11 cellular contexts compared by ENCODE assay signal in genomic region chr1:116345830-116346229, GRCh38. TPM values are rescaled to one million over a fixed set of nuclear protein-coding genes. Genes with fewer than 3 reads are reported as not detected.
DNase-seq lines count a peak whose midpoint lies in the region; ATAC-seq and TF ChIP-seq lines count a peak whose summit lies in the region.
"Had no signal": no experiment of that assay in that cellular context is flagged by ENCODE, and none has a peak within 500 bp of the region (broad histone marks: within the 10 kb centered on the region; RNA-seq: fewer than 3 reads in every experiment).

No MANE protein-coding gene starts in this region.

- H3K27me3 ChIP-seq in neural cell (ENCODE audit: insufficient read depth, low read depth, low read length) (no peaks in the 10 kb centered on the region), upper lobe of left lung (no peaks in the 10 kb centered on the region)
- H3K27me3 ChIP-seq: BLaER1 had no signal

- no peaks in the 10 kb centered on the region for H4K20me1 ChIP-seq in neural cell (ENCODE audit: insufficient read depth)
- H4K20me1 ChIP-seq: BLaER1 had no signal

- intact Hi-C loops in activated T-helper 1 cell treated with anti-CD3 and anti-CD28 coated beads, Interleukin-12 subunit alpha, Interleukin-12 subunit beta, Interleukin-2, Interleukin-4 antibody, amounts not matched to agents 30 ng/mL and 10 ng/mL and 1 ng/mL, durations not matched to agents 14 hours and 24 hours and 36 hours (cut with micrococcal nuclease), result no loop called here

- peaks cover 5% of the 10 kb centered on the region for H3K27me3 Mint-ChIP-seq in activated T-helper 1 cell treated with anti-CD3 and anti-CD28 coated beads, Interleukin-12 subunit alpha, Interleukin-12 subunit beta, Interleukin-2, Interleukin-4 antibody, amounts not matched to agents 30 ng/mL and 10 ng/mL and 1 ng/mL, durations not matched to agents 14 hours and 24 hours and 36 hours (ENCODE audit: insufficient read depth)
- no peaks in the 10 kb centered on the region for H3K27me3 Mint-ChIP-seq in activated T-cell treated with anti-CD3 and anti-CD28 coated beads, Interleukin-2, amount 50 U/mL, for 72 hours (ENCODE audit: low read depth)
- H3K27me3 Mint-ChIP-seq in chondrocyte (ENCODE audit: low read depth), result peaks cover 5% of the 10 kb centered on the region

- no peaks in the 10 kb centered on the region for H3K9me2 ChIP-seq in neural cell (ENCODE audit: insufficient read depth, low read length)

- H3K27ac ChIP-seq in neural cell (ENCODE audit: low read length), result peak overlapping the region; percentile 27
- H3K27ac ChIP-seq in upper lobe of left lung, result no peak overlapping the region
- H3K27ac ChIP-seq: BLaER1 had no signal

- H3F3A ChIP-seq in neural cell (ENCODE audit: insufficient read depth, low read length, poor library complexity, severe bottlenecking), result no peaks in the 10 kb centered on the region

- peak overlapping the region; percentile 53 for H2AFZ ChIP-seq in neural cell (ENCODE audit: low read depth, low read length)

- H3K4me3 ChIP-seq in neural cell (ENCODE audit: low read length) (no peak overlapping the region), upper lobe of left lung (no peak overlapping the region)
- H3K4me3 ChIP-seq: BLaER1, HAP-1 had no signal

- TF ChIP-seq POLR2A in upper lobe of left lung (IDR thresholded peaks at IDR 0.05), result no peak

- TF ChIP-seq RAD21 in neural cell (conservative IDR thresholded peaks at IDR 0.05), result no peak

- no peak overlapping the region for H3K27ac Mint-ChIP-seq in activated T-helper 1 cell treated with anti-CD3 and anti-CD28 coated beads, Interleukin-12 subunit alpha, Interleukin-12 subunit beta, Interleukin-2, Interleukin-4 antibody, amounts not matched to agents 30 ng/mL and 10 ng/mL and 1 ng/mL, durations not matched to agents 14 hours and 24 hours and 36 hours
- peak overlapping the region; percentile 10 for H3K27ac Mint-ChIP-seq in activated T-cell treated with anti-CD3 and anti-CD28 coated beads, Interleukin-2, amount 50 U/mL, for 72 hours
- no peak overlapping the region for H3K27ac Mint-ChIP-seq in chondrocyte (ENCODE audit: unreplicated experiment)

- H3K9me3 ChIP-seq in neural cell (ENCODE audit: low read length), result no peaks in the 10 kb centered on the region
- H3K9me3 ChIP-seq in upper lobe of left lung, result no peaks in the 10 kb centered on the region
- H3K9me3 ChIP-seq: BLaER1 had no signal

- TF ChIP-seq CTCF in neural cell (IDR thresholded peaks at IDR 0.05; ENCODE audit: poor library complexity, severe bottlenecking), result no peak
- no peak for TF ChIP-seq CTCF in upper lobe of left lung (IDR thresholded peaks at IDR 0.05)
- TF ChIP-seq CTCF in chondrocyte (IDR thresholded peaks at IDR 0.05), result no peak

- no peaks in the 10 kb centered on the region for H3K9me3 Mint-ChIP-seq in activated T-helper 1 cell treated with anti-CD3 and anti-CD28 coated beads, Interleukin-12 subunit alpha, Interleukin-12 subunit beta, Interleukin-2, Interleukin-4 antibody, amounts not matched to agents 30 ng/mL and 10 ng/mL and 1 ng/mL, durations not matched to agents 14 hours and 24 hours and 36 hours
- H3K9me3 Mint-ChIP-seq in activated T-cell treated with anti-CD3 and anti-CD28 coated beads, Interleukin-2, amount 50 U/mL, for 72 hours, result peaks cover 0 to 3% of the 10 kb centered on the region in 2 donors
- peaks cover 9% of the 10 kb centered on the region for H3K9me3 Mint-ChIP-seq in chondrocyte (ENCODE audit: low read depth)

- H3K4me1 Mint-ChIP-seq in activated T-helper 1 cell treated with anti-CD3 and anti-CD28 coated beads, Interleukin-12 subunit alpha, Interleukin-12 subunit beta, Interleukin-2, Interleukin-4 antibody, amounts not matched to agents 30 ng/mL and 10 ng/mL and 1 ng/mL, durations not matched to agents 14 hours and 24 hours and 36 hours (ENCODE audit: low read depth), result peaks cover 6% of the 10 kb centered on the region
- peaks cover 22% of the 10 kb centered on the region for H3K4me1 Mint-ChIP-seq in activated T-cell treated with anti-CD3 and anti-CD28 coated beads, Interleukin-2, amount 50 U/mL, for 72 hours (ENCODE audit: low read depth)
- no peaks in the 10 kb centered on the region for H3K4me1 Mint-ChIP-seq in chondrocyte (ENCODE audit: low read depth)

- peak; percentile 20 to 58 for ATAC-seq in activated T-cell treated with anti-CD3 and anti-CD28 coated beads, Interleukin-2, amount 50 U/mL, for 72 hours (replicated peaks in 1 of 2)
- ATAC-seq in upper lobe of left lung (ENCODE audit: low FRiP score in 2 of 2) (no peak), HG02870 (IDR thresholded peaks at IDR 0.05; ENCODE audit: unreplicated experiment) (no peak)

- no peaks in the 10 kb centered on the region for H3K79me2 ChIP-seq in neural cell (replicated peaks; ENCODE audit: insufficient read depth, low read length)

- peak; percentile 9 for DNase-seq in activated T-helper 1 cell treated with Interleukin-2 at 50 U/mL for 16 hours (ENCODE audit: low read depth)
- DNase-seq in activated T-helper 1 cell treated with anti-CD3 and anti-CD28 coated beads, Interleukin-12 subunit alpha, Interleukin-12 subunit beta, Interleukin-2, Interleukin-4 antibody, amounts not matched to agents 30 ng/mL and 10 ng/mL and 1 ng/mL, durations not matched to agents 14 hours and 24 hours and 36 hours (ENCODE audit: low spot score), result no peak
- DNase-seq in NCI-H2196 (lab: John Stamatoyannopoulos, UW; ENCODE audit: unreplicated experiment), result peak; percentile 62
- peak in 1 of 2 donors; percentile 11 for DNase-seq in activated T-cell treated with anti-CD3 and anti-CD28 coated beads, Interleukin-2, amount 50 U/mL, for 72 hours
- DNase-seq in upper lobe of left lung, result no peak
- no peak for DNase-seq in chondrocyte (ENCODE audit: low spot score)
- DNase-seq: trophoblast cell had no signal

- no peak overlapping the region for H3K4me2 ChIP-seq in neural cell (ENCODE audit: low read length)
- H3K4me2 ChIP-seq: BLaER1 had no signal

- H3K4me1 ChIP-seq in upper lobe of left lung, result peaks cover 0 to 9% (median 0%) of the 10 kb centered on the region in 4 donors
- H3K4me1 ChIP-seq: BLaER1, HAP-1 had no signal

- H3K36me3 Mint-ChIP-seq in activated T-helper 1 cell treated with anti-CD3 and anti-CD28 coated beads, Interleukin-12 subunit alpha, Interleukin-12 subunit beta, Interleukin-2, Interleukin-4 antibody, amounts not matched to agents 30 ng/mL and 10 ng/mL and 1 ng/mL, durations not matched to agents 14 hours and 24 hours and 36 hours (ENCODE audit: low read depth), result no peaks in the 10 kb centered on the region
- H3K36me3 Mint-ChIP-seq in activated T-cell treated with anti-CD3 and anti-CD28 coated beads, Interleukin-2, amount 50 U/mL, for 72 hours (ENCODE audit: insufficient read depth in 2 of 2), result no peaks in the 10 kb centered on the region
- no peaks in the 10 kb centered on the region for H3K36me3 Mint-ChIP-seq in chondrocyte (ENCODE audit: low read depth)

- 15 to 39% methylated on average over 2 of the region's 2 CpGs for WGBS in upper lobe of left lung, 2 donors

- TF ChIP-seq EP300 in neural cell (conservative IDR thresholded peaks at IDR 0.05; ENCODE audit: poor library complexity, severe bottlenecking) (no peak), upper lobe of left lung (IDR thresholded peaks at IDR 0.05) (no peak)

- H3K9ac ChIP-seq in neural cell (ENCODE audit: low read length), result peak overlapping the region; percentile 11
- H3K9ac ChIP-seq: BLaER1 had no signal

- no peaks in the 10 kb centered on the region for H3K36me3 ChIP-seq in neural cell (ENCODE audit: insufficient read depth, low read length)
- no peaks in the 10 kb centered on the region for H3K36me3 ChIP-seq in upper lobe of left lung
- H3K36me3 ChIP-seq: BLaER1, HAP-1 had no signal

- H3K4me3 Mint-ChIP-seq in activated T-helper 1 cell treated with anti-CD3 and anti-CD28 coated beads, Interleukin-12 subunit alpha, Interleukin-12 subunit beta, Interleukin-2, Interleukin-4 antibody, amounts not matched to agents 30 ng/mL and 10 ng/mL and 1 ng/mL, durations not matched to agents 14 hours and 24 hours and 36 hours, result no peak overlapping the region
- no peak overlapping the region for H3K4me3 Mint-ChIP-seq in activated T-cell treated with anti-CD3 and anti-CD28 coated beads, Interleukin-2, amount 50 U/mL, for 72 hours
- no peak overlapping the region for H3K4me3 Mint-ChIP-seq in chondrocyte (ENCODE audit: unreplicated experiment)

TF ChIP-seq in neural cell, 6 proteins besides CTCF, POLR2A, EP300 and RAD21:
- TF ChIP-seq EZH2 (IDR thresholded peaks at IDR 0.05; ENCODE audit: borderline replicate concordance, insufficient read depth, low read length, poor library complexity, severe bottlenecking) (no peak), POLR2AphosphoS5 (IDR thresholded peaks at IDR 0.05) (no peak)

RNA-seq across cellular contexts. Expression of gene ATP1A1, which starts 27.2 kb away (rescaled TPM):
- 238 and 240 TPM in 2 replicates for total RNA-seq in activated T-helper 1 cell treated with anti-CD3 and anti-CD28 coated beads, Interleukin-12 subunit alpha, Interleukin-12 subunit beta, Interleukin-2, Interleukin-4 antibody, amounts not matched to agents 30 ng/mL and 10 ng/mL and 1 ng/mL, durations not matched to agents 14 hours and 24 hours and 36 hours
- total RNA-seq in activated T-cell treated with anti-CD3 and anti-CD28 coated beads, Interleukin-2, amount 50 U/mL, for 72 hours, result 100 to 1,000 TPM; 177 to 206 TPM
- polyA plus RNA-seq in neural cell, result 44.2 and 48.7 TPM in 2 replicates
- polyA minus RNA-seq in neural cell, result 73.2 and 82.5 TPM in 2 replicates
- total RNA-seq in upper lobe of left lung (100 to 1,000 TPM; 383 to 829 (median 696) TPM), chondrocyte (171 to 196 TPM (median 188 TPM) in 3 replicates)

Comparison
In these comparisons a context has a peak if more than half of its experiments do, and no peak if none do; other contexts are left out.
1. DNase-seq: peak in activated T-helper 1 cell treated with Interleukin-2 at 50 U/mL for 16 hours (single experiment) and NCI-H2196 (single experiment); none in activated T-helper 1 cell treated with anti-CD3 and anti-CD28 coated beads, Interleukin-12 subunit alpha, Interleukin-12 subunit beta, Interleukin-2, Interleukin-4 antibody, amounts not matched to agents 30 ng/mL and 10 ng/mL and 1 ng/mL, durations not matched to agents 14 hours and 24 hours and 36 hours (single experiment), upper lobe of left lung (0 of 2) and chondrocyte (single experiment).
2. ATAC-seq: peak in activated T-cell treated with anti-CD3 and anti-CD28 coated beads, Interleukin-2, amount 50 U/mL, for 72 hours (2 of 2); none in upper lobe of left lung (0 of 2) and HG02870 (single experiment).